25 cellular contexts compared by ENCODE assay signal in the genomic region with DNA sequence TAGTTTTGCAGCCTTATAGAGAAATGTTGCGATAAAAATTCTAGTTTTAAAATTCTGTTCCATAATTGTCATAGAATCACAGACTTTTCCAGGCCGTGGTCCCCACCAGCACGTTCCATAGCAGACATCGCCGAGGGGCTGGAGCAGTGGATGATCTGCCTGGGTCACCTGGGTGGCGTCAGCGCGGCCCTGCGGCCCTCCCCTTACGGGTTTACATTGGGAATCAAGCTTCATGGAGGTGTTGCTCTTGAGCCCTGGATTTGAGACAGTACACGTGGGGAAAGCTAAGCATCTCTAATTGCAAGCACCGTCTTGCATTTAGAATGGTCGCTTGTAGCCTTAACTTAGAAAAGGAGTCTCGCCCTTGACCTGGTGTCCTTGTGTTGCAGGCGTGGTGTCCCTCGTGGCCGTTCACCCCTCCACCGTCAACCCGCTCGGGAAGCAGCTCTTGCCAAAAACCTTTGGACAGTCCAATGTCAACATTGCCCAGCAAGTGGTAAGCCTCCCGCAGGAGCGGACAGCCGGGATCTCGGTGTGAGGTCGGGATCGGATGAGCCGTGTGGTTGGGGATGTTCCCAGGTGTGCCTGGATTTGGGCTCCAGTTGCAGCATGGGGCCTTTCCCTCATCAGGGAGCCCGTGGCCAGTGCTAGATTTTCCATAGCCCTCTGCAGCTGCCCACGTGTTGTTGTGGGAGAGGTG. TPM values are rescaled to one million over a fixed set of nuclear protein-coding genes. Genes with fewer than 3 reads are reported as not detected.
"Had no signal": no experiment of that assay in that cellular context is flagged by ENCODE, and none has a peak within 500 bp of the region (broad histone marks: within the 10 kb centered on the region; RNA-seq: fewer than 3 reads in every experiment).

No MANE protein-coding gene starts in this region.

- H3K27me3 ChIP-seq: stomach, suprapubic skin, tibial nerve had no signal

- H3K27me3 Mint-ChIP-seq: activated CD4-positive, alpha-beta memory T cell treated with anti-CD3 and anti-CD28 coated beads, Interleukin-2, amount 10 ng/mL, durations not matched to agents 7 days and 5 days; activated CD4-positive, alpha-beta T cell treated with anti-CD3 and anti-CD28 coated beads, Interleukin-2, amount 10 ng/mL, durations not matched to agents 24 days and 14 days; activated naive CD4-positive, alpha-beta T cell treated with anti-CD3 and anti-CD28 coated beads, Interleukin-2, amount 10 ng/mL, durations not matched to agents 7 days and 5 days; brain; naive B cell had no signal

- H3K4me1 Mint-ChIP-seq: activated CD4-positive, alpha-beta memory T cell treated with anti-CD3 and anti-CD28 coated beads, Interleukin-2, amount 10 ng/mL, durations not matched to agents 7 days and 5 days; activated CD4-positive, alpha-beta T cell treated with anti-CD3 and anti-CD28 coated beads, Interleukin-2, amount 10 ng/mL, durations not matched to agents 24 days and 14 days; activated naive CD4-positive, alpha-beta T cell treated with anti-CD3 and anti-CD28 coated beads, Interleukin-2, amount 10 ng/mL, durations not matched to agents 7 days and 5 days; naive B cell had no signal

- H3K27ac ChIP-seq: stomach, suprapubic skin, tibial nerve had no signal

- H3K27ac Mint-ChIP-seq: activated CD4-positive, alpha-beta memory T cell treated with anti-CD3 and anti-CD28 coated beads, Interleukin-2, amount 10 ng/mL, durations not matched to agents 7 days and 5 days; activated CD4-positive, alpha-beta T cell treated with anti-CD3 and anti-CD28 coated beads, Interleukin-2, amount 10 ng/mL, durations not matched to agents 24 days and 14 days; activated naive CD4-positive, alpha-beta T cell treated with anti-CD3 and anti-CD28 coated beads, Interleukin-2, amount 10 ng/mL, durations not matched to agents 7 days and 5 days; stimulated activated effector memory CD8-positive, alpha-beta T cell treated with anti-CD3 and anti-CD28 coated beads, Interleukin-12 subunit alpha, Interleukin-12 subunit beta, amount 100 ng/mL, for 72 hours had no signal

- H3K4me1 ChIP-seq: suprapubic skin had no signal

- H3K4me3 Mint-ChIP-seq: activated CD4-positive, alpha-beta memory T cell treated with anti-CD3 and anti-CD28 coated beads, Interleukin-2, amount 10 ng/mL, durations not matched to agents 7 days and 5 days; activated CD4-positive, alpha-beta T cell treated with anti-CD3 and anti-CD28 coated beads, Interleukin-2, amount 10 ng/mL, durations not matched to agents 24 days and 14 days; activated naive CD4-positive, alpha-beta T cell treated with anti-CD3 and anti-CD28 coated beads, Interleukin-2, amount 10 ng/mL, durations not matched to agents 7 days and 5 days; brain; naive B cell; stimulated activated effector memory CD8-positive, alpha-beta T cell treated with anti-CD3 and anti-CD28 coated beads, Interleukin-12 subunit alpha, Interleukin-12 subunit beta, amount 100 ng/mL, for 72 hours had no signal

- DNase-seq: activated CD4-positive, alpha-beta memory T cell treated with anti-CD3 and anti-CD28 coated beads, Interleukin-2, amount 10 ng/mL, durations not matched to agents 7 days and 5 days; activated CD4-positive, alpha-beta T cell treated with anti-CD3 and anti-CD28 coated beads, Interleukin-2, amount 10 ng/mL, durations not matched to agents 24 days and 14 days; activated effector memory CD4-positive, alpha-beta T cell treated with anti-CD3 and anti-CD28 coated beads, Interleukin-2, amount 50 U/mL, for 16 hours; activated naive CD4-positive, alpha-beta T cell treated with anti-CD3 and anti-CD28 coated beads, Interleukin-2, amount 10 ng/mL, durations not matched to agents 7 days and 5 days; caudate nucleus; effector memory CD4-positive, alpha-beta T cell; glutamatergic neuron; hippocampal formation; naive B cell; occipital lobe; stimulated activated CD4-positive, alpha-beta T cell treated with anti-CD3 and anti-CD28 coated beads, Interleukin-2, amount 100 ng/mL, for 24 hours; stomach had no signal

- H3K4me3 ChIP-seq: stomach, suprapubic skin, tibial nerve had no signal

- FAIRE-seq: colon, frontal cortex, urothelium cell line had no signal

- H3K9me3 Mint-ChIP-seq: activated CD4-positive, alpha-beta memory T cell treated with anti-CD3 and anti-CD28 coated beads, Interleukin-2, amount 10 ng/mL, durations not matched to agents 7 days and 5 days; activated CD4-positive, alpha-beta T cell treated with anti-CD3 and anti-CD28 coated beads, Interleukin-2, amount 10 ng/mL, durations not matched to agents 24 days and 14 days; activated naive CD4-positive, alpha-beta T cell treated with anti-CD3 and anti-CD28 coated beads, Interleukin-2, amount 10 ng/mL, durations not matched to agents 7 days and 5 days; naive B cell; stimulated activated effector memory CD8-positive, alpha-beta T cell treated with anti-CD3 and anti-CD28 coated beads, Interleukin-12 subunit alpha, Interleukin-12 subunit beta, amount 100 ng/mL, for 72 hours had no signal

- H3K9me3 ChIP-seq: stomach, suprapubic skin, tibial nerve had no signal

RNA-seq across cellular contexts. Expression of a gene that starts 35.1 kb away (rescaled TPM):
- total RNA-seq: activated CD4-positive, alpha-beta memory T cell treated with anti-CD3 and anti-CD28 coated beads, Interleukin-2, amount 10 ng/mL, durations not matched to agents 7 days and 5 days; activated CD4-positive, alpha-beta T cell treated with anti-CD3 and anti-CD28 coated beads, Interleukin-2, amount 10 ng/mL, durations not matched to agents 24 days and 14 days; dermis microvascular lymphatic vessel endothelial cell; frontal cortex; lower leg skin; mesenteric fat pad; mucosa of gallbladder; occipital lobe; skeletal muscle tissue; suprapubic skin; T-helper 2 cell treated with Interferon-gamma antibody and Interleukin-4, amounts not matched to agents 100 ng/mL and 5 ng/mL, for 36 hours; tibial nerve had no signal

RNA-seq across cellular contexts. Expression of a gene that starts 44.1 kb away (rescaled TPM):
- total RNA-seq: activated CD4-positive, alpha-beta memory T cell treated with anti-CD3 and anti-CD28 coated beads, Interleukin-2, amount 10 ng/mL, durations not matched to agents 7 days and 5 days; dermis microvascular lymphatic vessel endothelial cell; lower leg skin; mesenteric fat pad; mucosa of gallbladder; occipital lobe; skeletal muscle tissue; stomach; suprapubic skin; T-helper 2 cell treated with Interferon-gamma antibody and Interleukin-4, amounts not matched to agents 100 ng/mL and 5 ng/mL, for 36 hours; tibial nerve had no signal
